ENCODE assay signal across 1 cellular context in the genomic region with DNA sequence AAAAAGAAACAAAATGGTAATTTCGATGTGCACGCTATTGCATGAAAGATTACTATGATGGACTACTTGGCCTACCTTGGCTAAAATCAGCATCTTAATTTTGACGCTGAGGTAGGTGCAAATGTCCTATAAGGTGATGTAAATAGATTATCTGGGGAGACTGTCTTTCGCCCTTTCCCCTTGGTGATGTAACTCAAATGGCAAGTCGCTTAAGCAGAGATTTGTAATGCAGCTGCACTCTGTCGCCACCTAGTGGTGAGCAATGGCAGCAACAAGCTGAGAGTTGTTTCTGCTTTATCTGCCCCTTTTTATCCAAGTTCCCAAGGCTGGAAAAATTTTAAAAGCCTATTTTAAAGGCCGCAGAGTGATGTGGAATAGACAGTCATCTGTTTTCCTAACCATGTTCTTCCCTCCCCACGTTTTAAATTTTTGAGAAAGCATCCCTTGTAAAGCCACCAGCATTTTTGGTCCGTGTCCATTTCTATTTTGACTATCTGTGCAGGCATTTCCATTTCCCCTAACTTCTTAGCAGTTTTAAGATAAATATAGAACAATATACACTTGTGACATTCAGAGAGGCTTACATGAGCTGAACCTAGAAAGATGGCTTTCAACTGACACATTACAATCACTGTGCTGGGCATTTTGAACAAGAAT.
TF ChIP-seq lines count a peak whose summit lies in the region.

No MANE protein-coding gene starts in this region.

TF ChIP-seq in K562, 482 proteins besides CTCF, POLR2A, EP300 and RAD21 (continued from another document and continues in another):
- TF ChIP-seq RBM25 (IDR thresholded peaks at IDR 0.05; ENCODE audit: low read depth, low read length, severe bottlenecking) (no peak), NFIC (IDR thresholded peaks at IDR 0.05) (no peak), KDM2B (CRISPR knock-in tag; IDR thresholded peaks at IDR 0.05) (no peak), SMARCB1 (IDR thresholded peaks at IDR 0.05; ENCODE audit: insufficient read length, low read depth) (no peak), NCOR1 (IDR thresholded peaks at IDR 0.05) (no peak), RNF2 (IDR thresholded peaks at IDR 0.05) (no peak), POLR2H (tag; IDR thresholded peaks at IDR 0.05; ENCODE audit: low read depth) (no peak), SREBF2 (CRISPR knock-in tag; IDR thresholded peaks at IDR 0.05) (no peak), CREB1 (IDR thresholded peaks at IDR 0.05) (no peak), CREB1 (CRISPR knock-in tag; IDR thresholded peaks at IDR 0.05) (no peak), PHB (CRISPR knock-in tag; IDR thresholded peaks at IDR 0.05) (no peak), BACH1 (tag; IDR thresholded peaks at IDR 0.05) (no peak), SRSF7 (optimal IDR thresholded peaks at IDR 0.05; ENCODE audit: low read depth, low read length) (no peak), RBM39 (optimal IDR thresholded peaks at IDR 0.05; ENCODE audit: low read depth, low read length) (no peak), DACH1 (IDR thresholded peaks at IDR 0.05; ENCODE audit: partially characterized antibody) (no peak), JUND (IDR thresholded peaks at IDR 0.05; ENCODE audit: borderline replicate concordance, low read depth, low read length) (peak; percentile 61; the same call in 1 of the 2 replicates), JUND (tag; IDR thresholded peaks at IDR 0.05; ENCODE audit: borderline replicate concordance, low read depth, low read length) (peak; percentile 21; the same call in 1 of the 3 replicates), SMARCA5 (IDR thresholded peaks at IDR 0.05) (no peak), ZKSCAN3 (CRISPR knock-in tag; IDR thresholded peaks at IDR 0.05) (no peak), CHD1 (IDR thresholded peaks at IDR 0.05; ENCODE audit: low read length) (no peak), NR2C2 (CRISPR knock-in tag; IDR thresholded peaks at IDR 0.05) (no peak), NR2C2 (tag; IDR thresholded peaks at IDR 0.05) (no peak; the same call in 1 of the 2 replicates), TSC22D4 (tag; IDR thresholded peaks at IDR 0.05) (no peak), NFATC3 (IDR thresholded peaks at IDR 0.05) (no peak), ZNF644 (tag; IDR thresholded peaks at IDR 0.05; ENCODE audit: low read depth) (no peak), JUN (IDR thresholded peaks at IDR 0.05; ENCODE audit: borderline replicate concordance, low read depth, low read length) (0 out of 2 replicates have a peak, but pooled peaks have one; percentile 15), JUN (CRISPR knock-in tag; IDR thresholded peaks at IDR 0.05; ENCODE audit: borderline replicate concordance) (no peak), ZNF12 (CRISPR knock-in tag; IDR thresholded peaks at IDR 0.05) (no peak), POLR3A (IDR thresholded peaks at IDR 0.05; ENCODE audit: borderline replicate concordance, extremely low read depth, insufficient read depth, insufficient read length) (no peak), MAFF (IDR thresholded peaks at IDR 0.05; ENCODE audit: low read length) (no peak), STAG1 (CRISPR knock-in tag; IDR thresholded peaks at IDR 0.05; ENCODE audit: borderline replicate concordance) (peak; percentile 66; the same call in 1 of the 2 replicates), ZNF41 (CRISPR knock-in tag; conservative IDR thresholded peaks at IDR 0.05) (no peak), CBX5 (IDR thresholded peaks at IDR 0.05; ENCODE audit: borderline replicate concordance, low read depth) (no peak), YBX1 (IDR thresholded peaks at IDR 0.05) (no peak), ZNF3 (CRISPR knock-in tag; IDR thresholded peaks at IDR 0.05) (no peak), ARNT (IDR thresholded peaks at IDR 0.05) (0 out of 4 replicates have a peak, but pooled peaks of 1 of the 2 experiments have one; percentile 65), SMAD2 (IDR thresholded peaks at IDR 0.05; ENCODE audit: low read depth, low read length) (no peak), ZNF174 (CRISPR knock-in tag; IDR thresholded peaks at IDR 0.05) (no peak), PCBP1 (IDR thresholded peaks at IDR 0.05; ENCODE audit: low read depth, low read length, poor library complexity, severe bottlenecking) (no peak), HEY1 (CRISPR knock-in tag; IDR thresholded peaks at IDR 0.05; ENCODE audit: borderline replicate concordance) (no peak), ZBTB1 (CRISPR knock-in tag; IDR thresholded peaks at IDR 0.05; ENCODE audit: borderline replicate concordance, low read depth) (no peak), ZNF57 (CRISPR knock-in tag; IDR thresholded peaks at IDR 0.05) (no peak), HNRNPK (IDR thresholded peaks at IDR 0.05; ENCODE audit: low read depth, low read length, poor library complexity, severe bottlenecking) (no peak), ZNF175 (CRISPR knock-in tag; IDR thresholded peaks at IDR 0.05; ENCODE audit: low read depth) (no peak), KLF16 (IDR thresholded peaks at IDR 0.05) (0 out of 2 replicates have a peak, but pooled peaks have one; percentile 32), KDM5B (IDR thresholded peaks at IDR 0.05; ENCODE audit: insufficient replicate concordance, low read depth, low read length) (no peak), ZNF140 (CRISPR knock-in tag; IDR thresholded peaks at IDR 0.05) (no peak), NFYB (IDR thresholded peaks at IDR 0.05; ENCODE audit: extremely low read depth, insufficient read length) (no peak), CEBPB (tag; IDR thresholded peaks at IDR 0.05) (peak; percentile 73), ZNF583 (CRISPR knock-in tag; IDR thresholded peaks at IDR 0.05) (no peak), RBFOX2 (IDR thresholded peaks at IDR 0.05; ENCODE audit: low read depth, low read length) (no peak)
- TF ChIP-seq, protein P1, sequence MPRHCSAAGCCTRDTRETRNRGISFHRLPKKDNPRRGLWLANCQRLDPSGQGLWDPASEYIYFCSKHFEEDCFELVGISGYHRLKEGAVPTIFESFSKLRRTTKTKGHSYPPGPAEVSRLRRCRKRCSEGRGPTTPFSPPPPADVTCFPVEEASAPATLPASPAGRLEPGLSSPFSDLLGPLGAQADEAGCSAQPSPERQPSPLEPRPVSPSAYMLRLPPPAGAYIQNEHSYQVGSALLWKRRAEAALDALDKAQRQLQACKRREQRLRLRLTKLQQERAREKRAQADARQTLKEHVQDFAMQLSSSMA (CRISPR knock-in tag; IDR thresholded peaks at IDR 0.05): no peak
- TF ChIP-seq, protein P2, sequence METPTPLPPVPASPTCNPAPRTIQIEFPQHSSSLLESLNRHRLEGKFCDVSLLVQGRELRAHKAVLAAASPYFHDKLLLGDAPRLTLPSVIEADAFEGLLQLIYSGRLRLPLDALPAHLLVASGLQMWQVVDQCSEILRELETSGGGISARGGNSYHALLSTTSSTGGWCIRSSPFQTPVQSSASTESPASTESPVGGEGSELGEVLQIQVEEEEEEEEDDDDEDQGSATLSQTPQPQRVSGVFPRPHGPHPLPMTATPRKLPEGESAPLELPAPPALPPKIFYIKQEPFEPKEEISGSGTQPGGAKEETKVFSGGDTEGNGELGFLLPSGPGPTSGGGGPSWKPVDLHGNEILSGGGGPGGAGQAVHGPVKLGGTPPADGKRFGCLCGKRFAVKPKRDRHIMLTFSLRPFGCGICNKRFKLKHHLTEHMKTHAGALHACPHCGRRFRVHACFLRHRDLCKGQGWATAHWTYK (CRISPR knock-in tag; IDR thresholded peaks at IDR 0.05): no peak
- TF ChIP-seq, protein P3, sequence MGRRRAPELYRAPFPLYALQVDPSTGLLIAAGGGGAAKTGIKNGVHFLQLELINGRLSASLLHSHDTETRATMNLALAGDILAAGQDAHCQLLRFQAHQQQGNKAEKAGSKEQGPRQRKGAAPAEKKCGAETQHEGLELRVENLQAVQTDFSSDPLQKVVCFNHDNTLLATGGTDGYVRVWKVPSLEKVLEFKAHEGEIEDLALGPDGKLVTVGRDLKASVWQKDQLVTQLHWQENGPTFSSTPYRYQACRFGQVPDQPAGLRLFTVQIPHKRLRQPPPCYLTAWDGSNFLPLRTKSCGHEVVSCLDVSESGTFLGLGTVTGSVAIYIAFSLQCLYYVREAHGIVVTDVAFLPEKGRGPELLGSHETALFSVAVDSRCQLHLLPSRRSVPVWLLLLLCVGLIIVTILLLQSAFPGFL (CRISPR knock-in tag; IDR thresholded peaks at IDR 0.05): no peak
- TF ChIP-seq, protein P4, sequence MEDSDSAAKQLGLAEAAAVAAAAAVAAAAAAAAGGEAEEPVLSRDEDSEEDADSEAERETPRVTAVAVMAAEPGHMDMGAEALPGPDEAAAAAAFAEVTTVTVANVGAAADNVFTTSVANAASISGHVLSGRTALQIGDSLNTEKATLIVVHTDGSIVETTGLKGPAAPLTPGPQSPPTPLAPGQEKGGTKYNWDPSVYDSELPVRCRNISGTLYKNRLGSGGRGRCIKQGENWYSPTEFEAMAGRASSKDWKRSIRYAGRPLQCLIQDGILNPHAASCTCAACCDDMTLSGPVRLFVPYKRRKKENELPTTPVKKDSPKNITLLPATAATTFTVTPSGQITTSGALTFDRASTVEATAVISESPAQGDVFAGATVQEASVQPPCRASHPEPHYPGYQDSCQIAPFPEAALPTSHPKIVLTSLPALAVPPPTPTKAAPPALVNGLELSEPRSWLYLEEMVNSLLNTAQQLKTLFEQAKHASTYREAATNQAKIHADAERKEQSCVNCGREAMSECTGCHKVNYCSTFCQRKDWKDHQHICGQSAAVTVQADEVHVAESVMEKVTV (CRISPR knock-in tag; IDR thresholded peaks at IDR 0.05): no peak
- TF ChIP-seq, protein P5, sequence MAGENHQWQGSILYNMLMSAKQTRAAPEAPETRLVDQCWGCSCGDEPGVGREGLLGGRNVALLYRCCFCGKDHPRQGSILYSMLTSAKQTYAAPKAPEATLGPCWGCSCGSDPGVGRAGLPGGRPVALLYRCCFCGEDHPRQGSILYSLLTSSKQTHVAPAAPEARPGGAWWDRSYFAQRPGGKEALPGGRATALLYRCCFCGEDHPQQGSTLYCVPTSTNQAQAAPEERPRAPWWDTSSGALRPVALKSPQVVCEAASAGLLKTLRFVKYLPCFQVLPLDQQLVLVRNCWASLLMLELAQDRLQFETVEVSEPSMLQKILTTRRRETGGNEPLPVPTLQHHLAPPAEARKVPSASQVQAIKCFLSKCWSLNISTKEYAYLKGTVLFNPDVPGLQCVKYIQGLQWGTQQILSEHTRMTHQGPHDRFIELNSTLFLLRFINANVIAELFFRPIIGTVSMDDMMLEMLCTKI (IDR thresholded peaks at IDR 0.05; ENCODE audit: partially characterized antibody): no peak
- TF ChIP-seq, protein P6, sequence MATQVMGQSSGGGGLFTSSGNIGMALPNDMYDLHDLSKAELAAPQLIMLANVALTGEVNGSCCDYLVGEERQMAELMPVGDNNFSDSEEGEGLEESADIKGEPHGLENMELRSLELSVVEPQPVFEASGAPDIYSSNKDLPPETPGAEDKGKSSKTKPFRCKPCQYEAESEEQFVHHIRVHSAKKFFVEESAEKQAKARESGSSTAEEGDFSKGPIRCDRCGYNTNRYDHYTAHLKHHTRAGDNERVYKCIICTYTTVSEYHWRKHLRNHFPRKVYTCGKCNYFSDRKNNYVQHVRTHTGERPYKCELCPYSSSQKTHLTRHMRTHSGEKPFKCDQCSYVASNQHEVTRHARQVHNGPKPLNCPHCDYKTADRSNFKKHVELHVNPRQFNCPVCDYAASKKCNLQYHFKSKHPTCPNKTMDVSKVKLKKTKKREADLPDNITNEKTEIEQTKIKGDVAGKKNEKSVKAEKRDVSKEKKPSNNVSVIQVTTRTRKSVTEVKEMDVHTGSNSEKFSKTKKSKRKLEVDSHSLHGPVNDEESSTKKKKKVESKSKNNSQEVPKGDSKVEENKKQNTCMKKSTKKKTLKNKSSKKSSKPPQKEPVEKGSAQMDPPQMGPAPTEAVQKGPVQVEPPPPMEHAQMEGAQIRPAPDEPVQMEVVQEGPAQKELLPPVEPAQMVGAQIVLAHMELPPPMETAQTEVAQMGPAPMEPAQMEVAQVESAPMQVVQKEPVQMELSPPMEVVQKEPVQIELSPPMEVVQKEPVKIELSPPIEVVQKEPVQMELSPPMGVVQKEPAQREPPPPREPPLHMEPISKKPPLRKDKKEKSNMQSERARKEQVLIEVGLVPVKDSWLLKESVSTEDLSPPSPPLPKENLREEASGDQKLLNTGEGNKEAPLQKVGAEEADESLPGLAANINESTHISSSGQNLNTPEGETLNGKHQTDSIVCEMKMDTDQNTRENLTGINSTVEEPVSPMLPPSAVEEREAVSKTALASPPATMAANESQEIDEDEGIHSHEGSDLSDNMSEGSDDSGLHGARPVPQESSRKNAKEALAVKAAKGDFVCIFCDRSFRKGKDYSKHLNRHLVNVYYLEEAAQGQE (CRISPR knock-in tag; IDR thresholded peaks at IDR 0.05; ENCODE audit: low read depth): no peak
- TF ChIP-seq, protein P7, sequence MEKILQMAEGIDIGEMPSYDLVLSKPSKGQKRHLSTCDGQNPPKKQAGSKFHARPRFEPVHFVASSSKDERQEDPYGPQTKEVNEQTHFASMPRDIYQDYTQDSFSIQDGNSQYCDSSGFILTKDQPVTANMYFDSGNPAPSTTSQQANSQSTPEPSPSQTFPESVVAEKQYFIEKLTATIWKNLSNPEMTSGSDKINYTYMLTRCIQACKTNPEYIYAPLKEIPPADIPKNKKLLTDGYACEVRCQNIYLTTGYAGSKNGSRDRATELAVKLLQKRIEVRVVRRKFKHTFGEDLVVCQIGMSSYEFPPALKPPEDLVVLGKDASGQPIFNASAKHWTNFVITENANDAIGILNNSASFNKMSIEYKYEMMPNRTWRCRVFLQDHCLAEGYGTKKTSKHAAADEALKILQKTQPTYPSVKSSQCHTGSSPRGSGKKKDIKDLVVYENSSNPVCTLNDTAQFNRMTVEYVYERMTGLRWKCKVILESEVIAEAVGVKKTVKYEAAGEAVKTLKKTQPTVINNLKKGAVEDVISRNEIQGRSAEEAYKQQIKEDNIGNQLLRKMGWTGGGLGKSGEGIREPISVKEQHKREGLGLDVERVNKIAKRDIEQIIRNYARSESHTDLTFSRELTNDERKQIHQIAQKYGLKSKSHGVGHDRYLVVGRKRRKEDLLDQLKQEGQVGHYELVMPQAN (IDR thresholded peaks at IDR 0.05; ENCODE audit: borderline replicate concordance): no peak
- TF ChIP-seq, protein P8, sequence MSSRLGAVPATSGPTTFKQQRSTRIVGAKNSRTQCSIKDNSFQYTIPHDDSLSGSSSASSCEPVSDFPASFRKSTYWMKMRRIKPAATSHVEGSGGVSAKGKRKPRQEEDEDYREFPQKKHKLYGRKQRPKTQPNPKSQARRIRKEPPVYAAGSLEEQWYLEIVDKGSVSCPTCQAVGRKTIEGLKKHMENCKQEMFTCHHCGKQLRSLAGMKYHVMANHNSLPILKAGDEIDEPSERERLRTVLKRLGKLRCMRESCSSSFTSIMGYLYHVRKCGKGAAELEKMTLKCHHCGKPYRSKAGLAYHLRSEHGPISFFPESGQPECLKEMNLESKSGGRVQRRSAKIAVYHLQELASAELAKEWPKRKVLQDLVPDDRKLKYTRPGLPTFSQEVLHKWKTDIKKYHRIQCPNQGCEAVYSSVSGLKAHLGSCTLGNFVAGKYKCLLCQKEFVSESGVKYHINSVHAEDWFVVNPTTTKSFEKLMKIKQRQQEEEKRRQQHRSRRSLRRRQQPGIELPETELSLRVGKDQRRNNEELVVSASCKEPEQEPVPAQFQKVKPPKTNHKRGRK (tag; IDR thresholded peaks at IDR 0.05): no peak
